In the genomic region with DNA sequence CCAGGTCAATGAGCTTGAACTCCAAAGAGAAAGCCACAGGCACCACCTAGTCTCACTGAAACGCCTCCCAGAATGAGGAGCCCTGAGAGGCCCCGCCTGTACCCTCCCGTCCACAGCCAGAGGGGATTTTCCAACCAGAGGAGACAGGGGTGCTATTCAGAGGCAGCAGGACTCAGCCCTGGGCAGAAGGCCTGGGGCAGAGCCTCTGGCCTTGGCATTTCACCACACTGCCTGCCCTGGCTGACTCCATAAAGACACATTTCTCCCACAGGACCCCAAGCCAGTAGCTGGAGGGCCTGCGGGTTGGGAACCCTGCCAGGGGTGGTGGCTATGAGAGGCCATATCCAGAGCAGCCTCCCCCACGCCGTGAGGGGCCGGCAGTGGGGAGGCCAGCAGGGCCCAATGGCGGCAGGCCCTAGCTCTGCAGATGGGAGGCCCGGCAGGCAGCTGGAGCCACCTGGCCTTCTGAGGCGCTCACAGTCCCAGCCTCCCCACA, we compare ENCODE assay signal across 11 cellular contexts.
DNase-seq lines count a peak whose midpoint lies in the region; ATAC-seq, FAIRE-seq and TF ChIP-seq lines count a peak whose summit lies in the region.
"Had no signal": no experiment of that assay in that cellular context is flagged by ENCODE, and none has a peak within 500 bp of the region (broad histone marks: within the 10 kb centered on the region; RNA-seq: fewer than 3 reads in every experiment).

No MANE protein-coding gene starts in this region.

- no peaks in the 10 kb centered on the region for H3K27me3 ChIP-seq in HUES48 (ENCODE audit: control insufficient read depth, insufficient read depth, low read length)
- H3K27me3 ChIP-seq in ascending aorta = no peaks in the 10 kb centered on the region

- no peak for FAIRE-seq in GM19239 (lab: Jason Lieb, UNC)

- no peak for TF ChIP-seq CTCF in ascending aorta (IDR thresholded peaks at IDR 0.05)

- no peaks in the 10 kb centered on the region for H3K36me3 ChIP-seq in HUES48 (ENCODE audit: control insufficient read depth, insufficient read depth, low read length)
- H3K36me3 ChIP-seq in ascending aorta = peaks cover 13 to 20% of the 10 kb centered on the region in 2 donors

- DNase-seq in ascending aorta (ENCODE audit: low spot score in 2 of 2) (no peak), hypothalamus (lab: John Stamatoyannopoulos, UW) (peak in 38 of 51 donors; percentile 27 to 87 (median 54)), smooth muscle cell of the brain vasculature (ENCODE audit: low read depth, low spot score) (peak; percentile 28), COLO829 (ENCODE audit: low spot score) (no peak), GM19239 (ENCODE audit: insufficient read length, low spot score) (no peak)
- DNase-seq in effector CD4-positive, alpha-beta T cell = no peak
- DNase-seq: activated T-cell treated with anti-CD3 and anti-CD28 coated beads, Interleukin-2, amount 50 U/mL, for 4 hours; islet precursor cell; NK-92 treated with Interleukin-12 subunit alpha and Interleukin-12 subunit beta, amount 100 ng/mL, for 24 hours had no signal

- H3K4me1 ChIP-seq in HUES48 (ENCODE audit: control insufficient read depth, insufficient read depth, low read length) (no peaks in the 10 kb centered on the region), ascending aorta (peaks cover 0 to 2% of the 10 kb centered on the region in 2 donors)

- ATAC-seq in GM18870 (IDR thresholded peaks at IDR 0.05; ENCODE audit: unreplicated experiment) = no peak
- ATAC-seq: activated T-cell treated with anti-CD3 and anti-CD28 coated beads, Interleukin-2, amount 50 U/mL, for 4 hours had no signal

- intact Hi-C loops in ascending aorta (cut with DNase I) = no loop called here

- H3K9ac ChIP-seq in HUES48 (ENCODE audit: low read depth, low read length) = no peak overlapping the region

- H3K4me3 ChIP-seq in HUES48 (ENCODE audit: low read depth, low read length) (no peak overlapping the region), ascending aorta (no peak overlapping the region)

- H3K9me3 ChIP-seq in HUES48 (ENCODE audit: control insufficient read depth, insufficient read depth, low read length) = no peaks in the 10 kb centered on the region
- no peaks in the 10 kb centered on the region for H3K9me3 ChIP-seq in ascending aorta

- H3K27ac ChIP-seq in HUES48 (ENCODE audit: low read depth, low read length) (peak overlapping the region; percentile 12), ascending aorta (peak overlapping the region; percentile 44 to 69)

Comparison
In these comparisons a context has a peak if more than half of its experiments do, and no peak if none do; other contexts are left out.
1. DNase-seq: peak in hypothalamus (38 of 51) and smooth muscle cell of the brain vasculature (single experiment); none in ascending aorta (0 of 2), effector CD4-positive, alpha-beta T cell (single experiment), COLO829 (single experiment) and GM19239 (single experiment).